8 cellular contexts compared by ENCODE assay signal in genomic region chr1:23619299-23620188, GRCh38.
DNase-seq lines count a peak whose midpoint lies in the region; ATAC-seq lines count a peak whose summit lies in the region.

No MANE protein-coding gene starts in this region.

- intact Hi-C loops in posterior vena cava (cut with DNase I), result no loop called here

- H3K27ac Mint-ChIP-seq in immature natural killer cell, result peak overlapping the region in 1 of 6 donors; percentile 25

- peak overlapping the region; percentile 20 to 75 (median 54) for H3K4me3 Mint-ChIP-seq in immature natural killer cell

- peak; percentile 69 for ATAC-seq in GM18909 (IDR thresholded peaks at IDR 0.05; ENCODE audit: poor library complexity, unreplicated experiment)
- ATAC-seq in HG03565 (IDR thresholded peaks at IDR 0.05; ENCODE audit: unreplicated experiment), result peak; percentile 56
- ATAC-seq in GM21381 (IDR thresholded peaks at IDR 0.05; ENCODE audit: unreplicated experiment), result no peak

- H3K36me3 Mint-ChIP-seq in immature natural killer cell, result peaks cover 0 to 4% (median 0%) of the 10 kb centered on the region in 3 donors

- H3K9me3 Mint-ChIP-seq in immature natural killer cell, result peaks cover 0 to 3% (median 0%) of the 10 kb centered on the region in 6 donors

- DNase-seq in RKO (ENCODE audit: low spot score), result peak; percentile 18
- DNase-seq in activated naive CD4-positive, alpha-beta T cell treated with anti-CD3 and anti-CD28 coated beads, Interleukin-2, amount 50 U/mL, for 16 hours, result peak; percentile 84
- peak in 2 of 3 donors; percentile 10 to 26 for DNase-seq in immature natural killer cell
- peak; percentile 72 to 93 for DNase-seq in stimulated activated CD4-positive, alpha-beta T cell treated with anti-CD3 and anti-CD28 coated beads, Interleukin-4, amount 100 ng/mL, for 4 hours
- no peak for DNase-seq in posterior vena cava (ENCODE audit: low spot score)

- peaks cover 6 to 34% (median 8%) of the 10 kb centered on the region in 3 donors for H3K27me3 Mint-ChIP-seq in immature natural killer cell (ENCODE audit: low read depth in 3 of 3)

- peaks cover 15 to 23% of the 10 kb centered on the region in 2 donors for H3K4me1 Mint-ChIP-seq in immature natural killer cell
